12 cellular contexts compared by ENCODE assay signal in the genomic region with DNA sequence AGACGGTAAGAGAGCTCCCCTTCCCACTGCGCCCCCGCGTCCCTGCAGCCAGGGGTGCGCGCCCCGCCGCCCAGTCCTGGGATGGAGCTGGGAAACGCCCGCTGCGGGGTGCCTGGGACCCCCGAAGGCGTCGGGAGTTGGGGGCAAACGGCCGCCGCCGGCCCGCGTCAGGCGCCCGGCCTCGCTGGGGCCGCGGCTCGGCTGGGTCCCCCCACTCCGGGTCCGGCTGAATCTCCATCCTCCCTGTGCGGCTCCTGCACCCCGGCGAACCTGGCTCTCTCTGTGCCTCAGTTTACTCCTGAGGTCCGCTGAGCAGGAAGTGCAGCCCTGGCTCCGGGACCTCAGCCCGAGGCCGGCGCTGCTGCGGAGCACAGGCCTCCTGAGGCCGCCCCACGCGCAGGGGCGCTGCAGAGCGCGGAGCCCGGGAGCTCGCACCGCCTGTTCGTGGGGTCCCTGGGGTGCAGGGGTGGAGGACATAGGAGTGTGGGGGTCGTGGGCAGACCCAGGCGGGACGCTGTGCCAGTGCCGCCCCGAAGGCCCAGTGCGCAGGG. TPM values are rescaled to one million over a fixed set of nuclear protein-coding genes. Genes with fewer than 3 reads are reported as not detected.
DNase-seq lines count a peak whose midpoint lies in the region; ATAC-seq, FAIRE-seq and TF ChIP-seq lines count a peak whose summit lies in the region.
"Had no signal": no experiment of that assay in that cellular context is flagged by ENCODE, and none has a peak within 500 bp of the region (broad histone marks: within the 10 kb centered on the region; RNA-seq: fewer than 3 reads in every experiment).

No MANE protein-coding gene starts in this region.

- H4K8ac ChIP-seq in H1 (ENCODE audit: extremely low read depth, insufficient read depth, low read length), result no peak overlapping the region; the same call in 1 of the 2 replicates

- H2BK5ac ChIP-seq in H1 (ENCODE audit: low read depth, low read length), result no peak overlapping the region

- intact Hi-C loops in Right ventricle myocardium superior (cut with DNase I), result no loop called here

- TF ChIP-seq CTCF in right atrium auricular region (IDR thresholded peaks at IDR 0.05), result no peak
- no peak for TF ChIP-seq CTCF in H1 (IDR thresholded peaks at IDR 0.05; ENCODE audit: control extremely low read depth in 1 of 3, insufficient read depth in 1 of 3, low read depth in 1 of 3, low read length in 3 of 3)
- no peak for TF ChIP-seq CTCF in upper lobe of left lung (IDR thresholded peaks at IDR 0.05)

- TF ChIP-seq EP300 in H1 (IDR thresholded peaks at IDR 0.05; ENCODE audit: borderline replicate concordance in 1 of 2, low read depth in 2 of 2, low read length in 2 of 2) (no peak), upper lobe of left lung (IDR thresholded peaks at IDR 0.05) (no peak)

- no peak overlapping the region for H4K5ac ChIP-seq in H1 (ENCODE audit: insufficient read length, low read depth, low read length)

- H4K91ac ChIP-seq in H1 (replicated peaks; ENCODE audit: insufficient read length, low read length), result peak overlapping the region; percentile 26

- H3K23ac ChIP-seq in H1 (ENCODE audit: insufficient read length), result no peak overlapping the region

- FAIRE-seq in H1 (lab: Jason Lieb, UNC), result no peak
- FAIRE-seq: A204.1 had no signal

- H3K79me1 ChIP-seq in H1 (ENCODE audit: low read depth, low read length), result no peaks in the 10 kb centered on the region

- peak overlapping the region in 1 of 2 donors; percentile 48 for H3K4me3 ChIP-seq in right atrium auricular region
- H3K4me3 ChIP-seq in H1 (ENCODE audit: extremely low read depth in 1 of 4, insufficient read depth in 2 of 4, low read depth in 3 of 4, low read length in 4 of 4), result peak overlapping the region; percentile 29 to 65 (median 39); a peak in 7 of 8 replicates
- peak overlapping the region; percentile 54; the same call in 1 of the 2 replicates for H3K4me3 ChIP-seq in iPS-20b (ENCODE audit: low read length)
- peak overlapping the region in 3 of 4 donors; percentile 31 to 47 (median 44) for H3K4me3 ChIP-seq in upper lobe of left lung
- H3K4me3 ChIP-seq: ovary had no signal

- CTCF ChIA-PET in H1 (lab: Charles Lee; ENCODE audit: partially characterized antibody), result interaction anchor here (0.5 to 2.3 kb wide), 8 partner anchors 10 to 368 kb away, joined by 3 to 9 read pairs (median 4); no protein-coding TSS in a partner anchor

- no peak for TF ChIP-seq POLR2A in H1 (IDR thresholded peaks at IDR 0.05; ENCODE audit: control extremely low read depth in 1 of 2, low read depth in 2 of 2, low read length in 2 of 2)
- TF ChIP-seq POLR2A in upper lobe of left lung (IDR thresholded peaks at IDR 0.05), result no peak

- no peak overlapping the region for H2BK12ac ChIP-seq in H1 (ENCODE audit: low read depth, low read length)

- H3K4ac ChIP-seq in H1 (replicated peaks; ENCODE audit: insufficient read length, low read depth, low read length), result peak overlapping the region; percentile 53

- H3K9ac ChIP-seq in H1 (replicated peaks in 1 of 4; ENCODE audit: extremely low read depth in 1 of 4, low read depth in 3 of 4, low read length in 3 of 4) (no peak overlapping the region), iPS-20b (ENCODE audit: low read depth, low read length) (no peak overlapping the region)

- no peak for TF ChIP-seq RAD21 in H1 (IDR thresholded peaks at IDR 0.05 in 1 of 2, conservative IDR thresholded peaks at IDR 0.05 in 1 of 2; ENCODE audit: low read depth in 2 of 2, low read length in 2 of 2)

- H3K18ac ChIP-seq in H1 (ENCODE audit: extremely low read depth, low read length), result no peak overlapping the region

- no peaks in the 10 kb centered on the region for H3K27me3 ChIP-seq in right atrium auricular region
- H3K27me3 ChIP-seq in H1 (replicated peaks in 1 of 4; ENCODE audit: control insufficient read depth in 3 of 4, extremely low read depth in 1 of 4, insufficient read depth in 3 of 4, low read length in 3 of 4), result peaks cover 4 to 29% (median 22%) of the 10 kb centered on the region in 4 experiments; a peak in 6 of 7 replicates
- H3K27me3 ChIP-seq in iPS-20b (ENCODE audit: insufficient read depth, low read length), result peaks cover 37% of the 10 kb centered on the region
- peaks cover 0 to 24% (median 10%) of the 10 kb centered on the region in 4 donors for H3K27me3 ChIP-seq in upper lobe of left lung
- H3K27me3 ChIP-seq: ovary had no signal

- H2BK15ac ChIP-seq in H1 (ENCODE audit: low read length), result no peak overlapping the region

- no peak overlapping the region for H2AFZ ChIP-seq in H1 (ENCODE audit: low read length)

- H3K9me3 ChIP-seq in right atrium auricular region, result no peaks in the 10 kb centered on the region
- H3K9me3 ChIP-seq in H1 (ENCODE audit: insufficient read depth in 2 of 2, low read depth in 1 of 2, low read length in 1 of 2), result no peaks in the 10 kb centered on the region
- no peaks in the 10 kb centered on the region for H3K9me3 ChIP-seq in iPS-20b (ENCODE audit: insufficient read depth, low read depth, low read length)
- no peaks in the 10 kb centered on the region for H3K9me3 ChIP-seq in upper lobe of left lung
- H3K9me3 ChIP-seq: ovary had no signal

- H3K79me2 ChIP-seq in H1 (ENCODE audit: control insufficient read depth in 1 of 2, insufficient read depth in 2 of 2, low read length in 2 of 2), result no peaks in the 10 kb centered on the region

- H3K36me3 ChIP-seq in right atrium auricular region (no peaks in the 10 kb centered on the region), H1 (ENCODE audit: control insufficient read depth in 2 of 4, insufficient read depth in 4 of 4, low read length in 3 of 4) (no peaks in the 10 kb centered on the region), iPS-20b (ENCODE audit: insufficient read depth, low read depth, low read length) (no peaks in the 10 kb centered on the region), upper lobe of left lung (no peaks in the 10 kb centered on the region)
- H3K36me3 ChIP-seq: ovary had no signal

- DNase-seq in Right ventricle myocardium superior (no peak), right atrium auricular region (ENCODE audit: low spot score) (no peak), H1 (ENCODE audit: low read depth in 1 of 2, low spot score in 2 of 2) (no peak), upper lobe of left lung (peak in 1 of 2 donors; percentile 82), CD1c-positive myeloid dendritic cell (ENCODE audit: extremely low spot score) (no peak)
- no peak for DNase-seq in activated effector memory CD4-positive, alpha-beta T cell treated with Interleukin-2 at 50 U/mL for 16 hours
- DNase-seq: NCI-H1694, T-helper 2 cell had no signal

- ATAC-seq in Right ventricle myocardium superior (ENCODE audit: poor library complexity) (peak; percentile 48), upper lobe of left lung (ENCODE audit: low FRiP score in 2 of 2) (no peak), GM21723 (IDR thresholded peaks at IDR 0.05; ENCODE audit: unreplicated experiment) (no peak)

- H4K20me1 ChIP-seq in H1 (replicated peaks in 1 of 2; ENCODE audit: control insufficient read depth in 1 of 2, insufficient read depth in 2 of 2, low read length in 2 of 2), result no peaks in the 10 kb centered on the region

- H3K56ac ChIP-seq in H1 (replicated peaks; ENCODE audit: insufficient read length, low read depth, low read length), result no peak overlapping the region

- H3K14ac ChIP-seq in H1 (ENCODE audit: insufficient read length), result no peak overlapping the region

- POLR2A ChIA-PET in H1 (lab: Charles Lee; ENCODE audit: partially characterized antibody), result interaction anchor here (0.7 to 1.1 kb wide), 3 partner anchors 28 to 171 kb away, joined by 3 read pairs; a partner anchor contains a TSS

- H3K27ac ChIP-seq in right atrium auricular region, result no peak overlapping the region
- no peak overlapping the region for H3K27ac ChIP-seq in H1 (ENCODE audit: low read depth, low read length)
- no peak overlapping the region for H3K27ac ChIP-seq in iPS-20b (ENCODE audit: low read length)
- H3K27ac ChIP-seq in upper lobe of left lung, result no peak overlapping the region
- H3K27ac ChIP-seq: ovary had no signal

- no peak overlapping the region for H2BK20ac ChIP-seq in H1 (ENCODE audit: low read length)

- H2BK120ac ChIP-seq in H1 (replicated peaks; ENCODE audit: low read depth, low read length), result no peak overlapping the region

- peaks cover 0 to 23% of the 10 kb centered on the region in 2 donors for H3K4me1 ChIP-seq in right atrium auricular region
- peaks cover 0 to 20% (median 11%) of the 10 kb centered on the region in 4 experiments; a peak in 5 of 7 replicates for H3K4me1 ChIP-seq in H1 (replicated peaks in 1 of 4; ENCODE audit: control insufficient read depth in 3 of 4, insufficient read depth in 4 of 4, low read length in 3 of 4)
- H3K4me1 ChIP-seq in iPS-20b (ENCODE audit: insufficient read depth, low read length), result no peaks in the 10 kb centered on the region
- peaks cover 13 to 33% (median 25%) of the 10 kb centered on the region in 4 donors for H3K4me1 ChIP-seq in upper lobe of left lung

- H3K4me2 ChIP-seq in H1 (ENCODE audit: insufficient read depth in 1 of 2, low read depth in 2 of 2, low read length in 2 of 2), result peak overlapping the region; percentile 34 to 87

- 23% methylated on average over 38 of the region's 53 CpGs; no CpG with 5 or more reads in 1 of the 2 experiments for WGBS in H1 (ENCODE audit: extremely low coverage in 1 of 2, insufficient coverage in 1 of 2, insufficient read length in 1 of 2, insufficient replicate concordance in 2 of 2, low coverage in 1 of 2, low lambda C conversion rate in 2 of 2, missing lambda C conversion rate in 1 of 2), 2 experiments
- whole genome bisulfite sequencing in upper lobe of left lung, 2 donors, result 15% methylated on average over 49 of the region's 53 CpGs; no CpG with 5 or more reads in 1 of the 2 donors

- peaks cover 4% of the 10 kb centered on the region; the same call in 1 of the 2 replicates for H3K23me2 ChIP-seq in H1 (ENCODE audit: low read depth, low read length)

- H2AK5ac ChIP-seq in H1 (ENCODE audit: low read depth, low read length), result no peak overlapping the region

RNA-seq across cellular contexts. Expression of a gene that starts 13.9 kb away (rescaled TPM):
- total RNA-seq in Right ventricle myocardium superior, result 16.4 TPM
- total RNA-seq in right atrium auricular region, result 10 to 100 TPM; 20.3 to 29.3 TPM
- total RNA-seq in H1 (2021; fragmentation: NEBNext Ultra II Directional; extraction: Animal tissue kit (Norgen Biotek cat#: 25700)), result 34.9 and 35.3 TPM in 2 replicates
- 22.3 and 36.1 TPM in 2 replicates for polyA plus RNA-seq in H1 (2011; rRNA removed)
- 29.7 TPM for polyA plus RNA-seq in H1 (2011; cell fraction: cytosol; rRNA removed)
- polyA plus RNA-seq in H1 (2011; cell fraction: nucleus; rRNA removed), result 51.9 TPM
- 27.3 to 39.7 TPM (median 36.4 TPM) in 4 replicates for polyA plus RNA-seq in H1 (2012, experiment 1 of 2)
- polyA plus RNA-seq in H1 (2012, experiment 2 of 2), result 42.5 TPM
- polyA plus RNA-seq in H1 (2013, experiment 1 of 2), result 22.7 TPM
- polyA plus RNA-seq in H1 (2013, experiment 2 of 2), result 22.4 TPM
- 16.0 TPM in 2 replicates for polyA minus RNA-seq in H1 (2011; rRNA and poly(A)+ RNA removed)
- polyA minus RNA-seq in H1 (2011; cell fraction: cytosol; rRNA and poly(A)+ RNA removed), result 31.0 TPM
- polyA minus RNA-seq in H1 (2011; cell fraction: nucleus; rRNA and poly(A)+ RNA removed), result 33.8 TPM
- total RNA-seq in upper lobe of left lung, result 10 to 100 TPM; 37.6 to 49.6 (median 38.4) TPM

RNA-seq across cellular contexts. Expression of a gene that starts 37.5 kb away (rescaled TPM):
- total RNA-seq in Right ventricle myocardium superior, result 30.8 TPM
- 10 to 100 TPM; 49.1 to 55.5 TPM for total RNA-seq in right atrium auricular region
- total RNA-seq in H1 (2021; fragmentation: NEBNext Ultra II Directional; extraction: Animal tissue kit (Norgen Biotek cat#: 25700)), result 13.6 and 14.0 TPM in 2 replicates
- polyA plus RNA-seq in H1 (2011; rRNA removed), result 8.3 and 14.9 TPM in 2 replicates
- 10.8 TPM for polyA plus RNA-seq in H1 (2011; cell fraction: cytosol; rRNA removed)
- polyA plus RNA-seq in H1 (2011; cell fraction: nucleus; rRNA removed), result 16.7 TPM
- 6.6 to 9.5 TPM (median 8.4 TPM) in 4 replicates for polyA plus RNA-seq in H1 (2012, experiment 1 of 2)
- 5.6 TPM for polyA plus RNA-seq in H1 (2012, experiment 2 of 2)
- 6.3 TPM for polyA plus RNA-seq in H1 (2013, experiment 1 of 2)
- polyA plus RNA-seq in H1 (2013, experiment 2 of 2), result 6.3 TPM
- 6.4 and 8.3 TPM in 2 replicates for polyA minus RNA-seq in H1 (2011; rRNA and poly(A)+ RNA removed)
- 12.7 TPM for polyA minus RNA-seq in H1 (2011; cell fraction: cytosol; rRNA and poly(A)+ RNA removed)
- polyA minus RNA-seq in H1 (2011; cell fraction: nucleus; rRNA and poly(A)+ RNA removed), result 10.0 TPM
- 10 to 100 TPM; 16.8 to 38.4 (median 31.3) TPM for total RNA-seq in upper lobe of left lung
